Comparison of ENCODE assay signal across 8 cellular contexts in genomic region chr11:65573391-65574146, GRCh38. TPM values are rescaled to one million over a fixed set of nuclear protein-coding genes. Genes with fewer than 3 reads are reported as not detected.
DNase-seq lines count a peak whose midpoint lies in the region; ATAC-seq and TF ChIP-seq lines count a peak whose summit lies in the region.

No MANE protein-coding gene starts in this region.

- H3K27me3 ChIP-seq in cardiac muscle cell (peaks cover 5% of the 10 kb centered on the region), vagina (no peaks in the 10 kb centered on the region)

- no peak for TF ChIP-seq CTCF in cardiac muscle cell (IDR thresholded peaks at IDR 0.05; ENCODE audit: low read depth, low read length)
- TF ChIP-seq CTCF in brain (conservative IDR thresholded peaks at IDR 0.05): no peak
- no peak for TF ChIP-seq CTCF in vagina (IDR thresholded peaks at IDR 0.05)

- H3K9me3 Mint-ChIP-seq in brain: peaks cover 0 to 9% (median 0%) of the 10 kb centered on the region in 5 experiments

- 77 to 89% methylated on average over 18 to 25 of the region's 25 CpGs for WGBS in mesodermal cell (ENCODE audit: insufficient coverage in 2 of 2), 2 experiments

- no peak for TF ChIP-seq POLR2A in vagina (IDR thresholded peaks at IDR 0.05)

- ATAC-seq in HG03175 (IDR thresholded peaks at IDR 0.05; ENCODE audit: unreplicated experiment) (no peak), GM21381 (IDR thresholded peaks at IDR 0.05; ENCODE audit: unreplicated experiment) (no peak)

- H3K4me3 Mint-ChIP-seq in brain: peak overlapping the region; percentile 86 to 93 (median 90)

- H3K36me3 Mint-ChIP-seq in brain: peaks cover 13% of the 10 kb centered on the region

- no peaks in the 10 kb centered on the region for H3K9me3 ChIP-seq in cardiac muscle cell (ENCODE audit: low read depth)
- no peaks in the 10 kb centered on the region for H3K9me3 ChIP-seq in mesodermal cell (ENCODE audit: control insufficient read depth, low read length)
- no peaks in the 10 kb centered on the region for H3K9me3 ChIP-seq in vagina

- peak overlapping the region; percentile 67 to 93 (median 88) for H3K27ac Mint-ChIP-seq in brain

- intact Hi-C loops in cardiac septum (cut with DNase I) (loop anchor here (2.0 kb wide), 3 partner anchors 15 to 33 kb away; partner anchors contain the start of gene LTBP3), vagina (cut with DNase I) (loop anchor here (5.0 kb wide), 1 partner anchor 39 kb away; the partner anchor contains the start of gene MAP3K11)

- H3K27ac ChIP-seq in cardiac muscle cell (no peak overlapping the region), mesodermal cell (ENCODE audit: low read depth, low read length, severe bottlenecking) (peak overlapping the region; percentile 41), vagina (peak overlapping the region; percentile 93)

- H3K36me3 ChIP-seq in cardiac muscle cell: no peaks in the 10 kb centered on the region
- peaks cover 12% of the 10 kb centered on the region for H3K36me3 ChIP-seq in mesodermal cell (ENCODE audit: control insufficient read depth, insufficient read depth, low read length)
- H3K36me3 ChIP-seq in vagina: no peaks in the 10 kb centered on the region

- peaks cover 19% of the 10 kb centered on the region for H3K27me3 Mint-ChIP-seq in brain

- no peak for DNase-seq in cardiac muscle cell (ENCODE audit: low read depth in 1 of 2, low spot score in 1 of 2)
- no peak for DNase-seq in cardiac septum (ENCODE audit: low spot score)
- no peak for DNase-seq in vagina (ENCODE audit: extremely low spot score in 2 of 2)
- DNase-seq in cerebellum (ENCODE audit: low spot score): no peak

- peaks cover 70% of the 10 kb centered on the region for H3K4me1 Mint-ChIP-seq in brain

- H3K4me1 ChIP-seq in cardiac muscle cell (ENCODE audit: low read depth): peaks cover 31% of the 10 kb centered on the region
- H3K4me1 ChIP-seq in mesodermal cell (ENCODE audit: control insufficient read depth, insufficient read depth, low read length, poor library complexity, severe bottlenecking): peaks cover 55% of the 10 kb centered on the region
- H3K4me1 ChIP-seq in vagina: peaks cover 81% of the 10 kb centered on the region

- H3K4me3 ChIP-seq in cardiac muscle cell: peak overlapping the region; percentile 49
- H3K4me3 ChIP-seq in mesodermal cell (ENCODE audit: extremely low read depth, insufficient read depth, low read length, poor library complexity, severe bottlenecking): peak overlapping the region; percentile 44
- H3K4me3 ChIP-seq in vagina: peak overlapping the region; percentile 81 to 98

RNA-seq across cellular contexts. Expression of gene FAM89B, which starts 1.2 kb away (rescaled TPM):
- total RNA-seq in cardiac muscle cell: 42.9 and 71.8 TPM in 2 replicates
- polyA plus RNA-seq in cardiac muscle cell: 96.0 and 132 TPM in 2 replicates
- 47.4 TPM for total RNA-seq in cardiac septum
- polyA plus RNA-seq in brain (ENCODE audit: insufficient read depth, low read depth, low replicate concordance): 116 TPM
- polyA plus RNA-seq in mesodermal cell (2013, experiment 1 of 2): 52.9 TPM
- 41.6 TPM for polyA plus RNA-seq in mesodermal cell (2013, experiment 2 of 2)
- total RNA-seq in vagina: 62.4 TPM
- total RNA-seq in cerebellum: 24.7 TPM

RNA-seq across cellular contexts. Expression of gene EHBP1L1, which starts 2.3 kb away (rescaled TPM):
- total RNA-seq in cardiac muscle cell (14.9 and 50.5 TPM in 2 replicates), cardiac septum (174 TPM), vagina (123 TPM), cerebellum (11.4 TPM)
- polyA plus RNA-seq in cardiac muscle cell (14.2 and 30.0 TPM in 2 replicates), brain (ENCODE audit: insufficient read depth, low read depth, low replicate concordance) (8.2 TPM)
- 18.8 TPM for polyA plus RNA-seq in mesodermal cell (2013, experiment 1 of 2)
- polyA plus RNA-seq in mesodermal cell (2013, experiment 2 of 2): 18.2 TPM

RNA-seq across cellular contexts. Expression of gene ZNRD2, which starts 3.3 kb away (rescaled TPM):
- total RNA-seq in cardiac muscle cell (56.6 and 57.4 TPM in 2 replicates), cardiac septum (28.3 TPM), vagina (68.5 TPM), cerebellum (14.3 TPM)
- polyA plus RNA-seq in cardiac muscle cell (55.7 and 70.5 TPM in 2 replicates), brain (ENCODE audit: insufficient read depth, low read depth, low replicate concordance) (108 TPM)
- polyA plus RNA-seq in mesodermal cell (2013, experiment 1 of 2): 59.5 TPM
- polyA plus RNA-seq in mesodermal cell (2013, experiment 2 of 2): 49.2 TPM

RNA-seq across cellular contexts. Expression of gene LTBP3, which starts 15.4 kb away (rescaled TPM):
- total RNA-seq in cardiac muscle cell (61.8 and 98.3 TPM in 2 replicates), cardiac septum (148 TPM), vagina (246 TPM), cerebellum (27.9 TPM)
- polyA plus RNA-seq in cardiac muscle cell (53.7 and 60.9 TPM in 2 replicates), brain (ENCODE audit: insufficient read depth, low read depth, low replicate concordance) (48.9 TPM)
- 24.9 TPM for polyA plus RNA-seq in mesodermal cell (2013, experiment 1 of 2)
- polyA plus RNA-seq in mesodermal cell (2013, experiment 2 of 2): 23.5 TPM

RNA-seq across cellular contexts. Expression of gene KCNK7, which starts 22.0 kb away (rescaled TPM):
- total RNA-seq in cardiac muscle cell: 0.25 TPM in 1 of 2 replicates, not detected in the other
- not detected in 2 replicates for polyA plus RNA-seq in cardiac muscle cell
- 1.5 TPM for total RNA-seq in cardiac septum
- 0.68 TPM for polyA plus RNA-seq in brain (ENCODE audit: insufficient read depth, low read depth, low replicate concordance)
- polyA plus RNA-seq in mesodermal cell (2013, experiment 1 of 2): not detected
- not detected for polyA plus RNA-seq in mesodermal cell (2013, experiment 2 of 2)
- 12.0 TPM for total RNA-seq in vagina
- 0.27 TPM for total RNA-seq in cerebellum
